Comparison of ENCODE assay signal across 12 cellular contexts in genomic region chr16:1159325-1159972, GRCh38. TPM values are rescaled to one million over a fixed set of nuclear protein-coding genes. Genes with fewer than 3 reads are reported as not detected.
DNase-seq lines count a peak whose midpoint lies in the region; ATAC-seq, FAIRE-seq and TF ChIP-seq lines count a peak whose summit lies in the region.
"Had no signal": no experiment of that assay in that cellular context is flagged by ENCODE, and none has a peak within 500 bp of the region (broad histone marks: within the 10 kb centered on the region; RNA-seq: fewer than 3 reads in every experiment).

No MANE protein-coding gene starts in this region.

- TF ChIP-seq EP300 in SK-N-SH (IDR thresholded peaks at IDR 0.05; ENCODE audit: borderline replicate concordance in 1 of 2, low read depth in 1 of 2, low read length in 1 of 2) = no peak
- no peak for TF ChIP-seq EP300 in upper lobe of left lung (IDR thresholded peaks at IDR 0.05)

- H4K20me1 ChIP-seq in SK-N-SH (ENCODE audit: insufficient read depth) (peaks cover 26% of the 10 kb centered on the region), astrocyte (ENCODE audit: insufficient read depth, low read length) (peaks cover 81% of the 10 kb centered on the region)

- no peaks in the 10 kb centered on the region for H3F3A ChIP-seq in SK-N-SH (replicated peaks; ENCODE audit: insufficient read depth)

- ATAC-seq in SK-N-SH treated with all-trans-retinoic acid at 6 μM for 48 hours (no peak), upper lobe of left lung (ENCODE audit: low FRiP score in 2 of 2) (no peak)

- H3K4me1 ChIP-seq in SK-N-SH (ENCODE audit: control insufficient read depth in 1 of 2, insufficient read depth in 2 of 2, low read depth in 1 of 2, low read length in 1 of 2) = no peaks in the 10 kb centered on the region; a peak in 2 of 4 replicates
- peaks cover 48% of the 10 kb centered on the region for H3K4me1 ChIP-seq in astrocyte (ENCODE audit: insufficient read depth, low read length)
- H3K4me1 ChIP-seq in upper lobe of left lung = peaks cover 8 to 32% (median 14%) of the 10 kb centered on the region in 4 donors

- TF ChIP-seq POLR2A in upper lobe of left lung (IDR thresholded peaks at IDR 0.05) (no peak), GM12892 (IDR thresholded peaks at IDR 0.05; ENCODE audit: low read depth, low read length) (no peak)

- no peak for TF ChIP-seq RAD21 in SK-N-SH (IDR thresholded peaks at IDR 0.05; ENCODE audit: low read length)

- no peaks in the 10 kb centered on the region for H3K36me3 ChIP-seq in SK-N-SH (replicated peaks in 1 of 2; ENCODE audit: control insufficient read depth in 1 of 2, insufficient read depth in 2 of 2, low read length in 1 of 2)
- no peaks in the 10 kb centered on the region for H3K36me3 ChIP-seq in astrocyte (ENCODE audit: insufficient read depth, low read length)
- no peaks in the 10 kb centered on the region for H3K36me3 ChIP-seq in upper lobe of left lung

- H3K27me3 ChIP-seq in SK-N-SH (ENCODE audit: insufficient read depth) = peaks cover 100% of the 10 kb centered on the region
- H3K27me3 ChIP-seq in astrocyte (ENCODE audit: insufficient read depth, low read length) = no peaks in the 10 kb centered on the region
- peaks cover 0 to 50% (median 13%) of the 10 kb centered on the region in 4 donors for H3K27me3 ChIP-seq in upper lobe of left lung

- no peaks in the 10 kb centered on the region for H3K9me3 ChIP-seq in SK-N-SH
- H3K9me3 ChIP-seq in astrocyte (ENCODE audit: insufficient read depth, low read depth, low read length) = no peaks in the 10 kb centered on the region
- H3K9me3 ChIP-seq in upper lobe of left lung = no peaks in the 10 kb centered on the region

- POLR2A ChIA-PET in SK-N-SH (lab: Yijun Ruan, JAX) = no interaction called here

- 0 out of 2 replicates have a peak overlapping the region, but pooled peaks have one; percentile 37 for H3K4me2 ChIP-seq in SK-N-SH
- H3K4me2 ChIP-seq in astrocyte (ENCODE audit: low read length) = peak overlapping the region; percentile 60

- no peak for FAIRE-seq in astrocyte (lab: Jason Lieb, UNC)
- FAIRE-seq in GM12892 (lab: Jason Lieb, UNC) = no peak
- FAIRE-seq: bronchial epithelial cell had no signal

- H3K27ac Mint-ChIP-seq in astrocyte (ENCODE audit: unreplicated experiment) = no peak overlapping the region
- H3K27ac Mint-ChIP-seq in mesothelial cell of epicardium = peak overlapping the region; percentile 82
- H3K27ac Mint-ChIP-seq: stimulated activated naive CD8-positive, alpha-beta T cell treated with anti-CD3 and anti-CD28 coated beads, Interleukin-15, Interleukin-2, amounts not matched to agents 100 ng/mL and 50 ng/mL, for 24 hours had no signal

- H3K4me3 Mint-ChIP-seq in astrocyte (ENCODE audit: unreplicated experiment) (no peak overlapping the region), mesothelial cell of epicardium (peak overlapping the region; percentile 33)
- H3K4me3 Mint-ChIP-seq: stimulated activated naive CD8-positive, alpha-beta T cell treated with anti-CD3 and anti-CD28 coated beads, Interleukin-15, Interleukin-2, amounts not matched to agents 100 ng/mL and 50 ng/mL, for 24 hours had no signal

- H3K27ac ChIP-seq in SK-N-SH (ENCODE audit: low read depth in 2 of 2, low read length in 1 of 2) (no peak overlapping the region), astrocyte (ENCODE audit: low read depth, low read length) (no peak overlapping the region), upper lobe of left lung (peak overlapping the region in 3 of 4 donors; percentile 2 to 68 (median 44))

- H3K79me2 ChIP-seq in SK-N-SH (ENCODE audit: insufficient read depth) (no peaks in the 10 kb centered on the region), astrocyte (ENCODE audit: insufficient read depth, low read length) (peaks cover 18% of the 10 kb centered on the region)

- H3K9me3 Mint-ChIP-seq in astrocyte (ENCODE audit: unreplicated experiment) = no peaks in the 10 kb centered on the region
- H3K9me3 Mint-ChIP-seq in mesothelial cell of epicardium = no peaks in the 10 kb centered on the region
- H3K9me3 Mint-ChIP-seq: stimulated activated naive CD8-positive, alpha-beta T cell treated with anti-CD3 and anti-CD28 coated beads, Interleukin-15, Interleukin-2, amounts not matched to agents 100 ng/mL and 50 ng/mL, for 24 hours had no signal

- no peak overlapping the region for H3K4me3 ChIP-seq in SK-N-SH (ENCODE audit: low read depth in 2 of 2, low read length in 1 of 2)
- no peak overlapping the region for H3K4me3 ChIP-seq in astrocyte (ENCODE audit: insufficient read depth, low read depth, low read length)
- no peak overlapping the region for H3K4me3 ChIP-seq in upper lobe of left lung

- H2AFZ ChIP-seq in SK-N-SH (ENCODE audit: low read depth) (no peak overlapping the region), astrocyte (ENCODE audit: low read depth, low read length) (no peak overlapping the region)

- H3K27me3 Mint-ChIP-seq in astrocyte (ENCODE audit: low read depth, unreplicated experiment) (no peaks in the 10 kb centered on the region), mesothelial cell of epicardium (ENCODE audit: low read depth) (peaks cover 23% of the 10 kb centered on the region)

- no peak overlapping the region for H3K9ac ChIP-seq in SK-N-SH
- H3K9ac ChIP-seq in astrocyte (ENCODE audit: low read length) = no peak overlapping the region

- H3K4me1 Mint-ChIP-seq in astrocyte (ENCODE audit: low read depth, unreplicated experiment) = peaks cover 6% of the 10 kb centered on the region
- peaks cover 26% of the 10 kb centered on the region for H3K4me1 Mint-ChIP-seq in mesothelial cell of epicardium

- DNase-seq in SK-N-SH (no peak), astrocyte (ENCODE audit: low read depth) (no peak), mesothelial cell of epicardium (ENCODE audit: low spot score in 2 of 2, unreplicated experiment in 2 of 2) (no peak), upper lobe of left lung (peak in 1 of 2 donors; percentile 74), cerebellar nuclear complex (lab: John Stamatoyannopoulos, UW) (no peak), GM12892 (ENCODE audit: insufficient read length) (no peak)
- DNase-seq in activated T-cell treated with anti-CD3 and anti-CD28 coated beads, Interleukin-2, amount 50 U/mL, for 48 hours = no peak
- DNase-seq: activated gamma-delta T cell treated with Interleukin-2 at 50 U/mL for 16 hours had no signal

- no peak for TF ChIP-seq CTCF in SK-N-SH (IDR thresholded peaks at IDR 0.05)
- no peak for TF ChIP-seq CTCF in astrocyte (IDR thresholded peaks at IDR 0.05; ENCODE audit: insufficient read depth, low read depth, low read length)
- TF ChIP-seq CTCF in mesothelial cell of epicardium (IDR thresholded peaks at IDR 0.05; ENCODE audit: unreplicated experiment) = no peak
- no peak for TF ChIP-seq CTCF in upper lobe of left lung (IDR thresholded peaks at IDR 0.05)

- H3K36me3 Mint-ChIP-seq in astrocyte (ENCODE audit: low read depth, unreplicated experiment) = peaks cover 2% of the 10 kb centered on the region
- H3K36me3 Mint-ChIP-seq in mesothelial cell of epicardium = no peaks in the 10 kb centered on the region

- H3K9me2 ChIP-seq in SK-N-SH = no peaks in the 10 kb centered on the region

- CTCF ChIA-PET in SK-N-SH (lab: Yijun Ruan, JAX) = interaction anchor here (1.7 kb wide), 1 partner anchor 35 kb away, joined by 5 read pairs; no protein-coding TSS in a partner anchor

- WGBS in SK-N-SH (ENCODE audit: low lambda C conversion rate) = 27% methylated on average over 22 of the region's 28 CpGs
- 45 to 53% methylated on average over 16 to 23 of the region's 28 CpGs for WGBS in upper lobe of left lung, 2 donors

TF ChIP-seq in SK-N-SH, 30 proteins besides CTCF, POLR2A, EP300 and RAD21 (continues in another document):
- no peak for TF ChIP-seq PBX3 (IDR thresholded peaks at IDR 0.05)
- no peak for TF ChIP-seq ELF1 (IDR thresholded peaks at IDR 0.05)

TF ChIP-seq in SK-N-SH treated with all-trans-retinoic acid at 6 μM for 48 hours, 23 proteins besides CTCF, POLR2A, EP300 and RAD21 (continues in another document):
- TF ChIP-seq PATZ1 (CRISPR knock-in tag; IDR thresholded peaks at IDR 0.05; ENCODE audit: borderline replicate concordance) (no peak), GLIS3 (CRISPR knock-in tag; IDR thresholded peaks at IDR 0.05) (no peak), ZNF70 (CRISPR knock-in tag; IDR thresholded peaks at IDR 0.05) (no peak), ARNTL (CRISPR knock-in tag; IDR thresholded peaks at IDR 0.05; ENCODE audit: borderline replicate concordance, low read depth) (no peak), TCF4 (CRISPR knock-in tag; IDR thresholded peaks at IDR 0.05; ENCODE audit: borderline replicate concordance) (no peak), SNAI2 (CRISPR knock-in tag; IDR thresholded peaks at IDR 0.05) (no peak), ESRRG (CRISPR knock-in tag; IDR thresholded peaks at IDR 0.05) (no peak), TOX (CRISPR knock-in tag; IDR thresholded peaks at IDR 0.05; ENCODE audit: borderline replicate concordance) (no peak)

RNA-seq across cellular contexts. Expression of gene CACNA1H, which starts 6.5 kb away (rescaled TPM):
- polyA plus RNA-seq in SK-N-SH (2012; rRNA removed) = not detected in 2 replicates
- polyA plus RNA-seq in SK-N-SH (2012; cell fraction: cytosol; rRNA removed) = not detected in 2 replicates
- not detected in 2 replicates for polyA plus RNA-seq in SK-N-SH (2012; cell fraction: nucleus; rRNA removed)
- total RNA-seq in astrocyte (21.7 and 30.5 TPM in 2 replicates), mesothelial cell of epicardium (40.8 to 49.1 TPM (median 41.8 TPM) in 3 replicates), upper lobe of left lung (10 to 100 TPM in 2 of 6 donors, 1 to 10 TPM in 4; 6.4 to 46.1 (median 9.3) TPM)
- not detected for polyA plus RNA-seq in GM12892 (2012; ENCODE audit: missing spikeins)
- total RNA-seq: bronchial epithelial cell, LHCN-M2 had no signal

Comparison
In these comparisons a context has a peak if more than half of its experiments do, and no peak if none do; other contexts are left out.
1. H3K27ac ChIP-seq: peak in upper lobe of left lung (3 of 4); none in SK-N-SH (0 of 2) and astrocyte (single experiment).